Comparison of ENCODE assay signal across 2 cellular contexts in the genomic region with DNA sequence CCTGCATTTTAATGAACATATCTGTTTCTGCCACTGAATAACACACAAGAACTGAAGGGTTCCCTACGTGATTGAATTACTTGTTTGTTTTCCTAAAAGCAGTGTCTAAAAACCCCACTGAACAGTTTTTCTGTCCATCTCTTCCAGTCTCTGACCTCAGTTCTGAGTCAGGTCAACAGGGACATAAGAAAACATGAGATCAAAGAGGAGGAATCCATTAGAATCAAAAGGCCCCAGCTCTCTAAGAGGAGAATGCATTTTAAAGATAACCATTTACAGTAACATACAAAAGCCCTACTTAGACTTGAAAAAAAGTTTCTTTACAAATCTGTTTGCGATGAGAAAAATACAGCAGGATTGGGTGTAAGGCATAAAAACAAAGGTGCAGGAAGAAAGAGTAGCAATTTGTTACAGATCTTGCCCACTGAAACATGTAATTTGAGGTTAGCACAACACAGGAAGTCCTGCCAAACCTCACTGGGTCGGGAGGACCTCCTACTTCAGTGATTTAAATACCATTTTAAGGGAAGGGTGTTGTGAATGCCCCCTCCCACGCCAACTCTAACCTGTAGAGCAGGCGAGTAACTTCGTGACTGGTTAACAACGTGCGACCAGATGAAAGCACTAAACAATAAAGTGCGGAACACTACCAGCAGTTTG.
TF ChIP-seq lines count a peak whose summit lies in the region.

No MANE protein-coding gene starts in this region.

TF ChIP-seq in SK-N-SH, 30 proteins besides CTCF, POLR2A, EP300 and RAD21 (continued from another document):
- TF ChIP-seq, protein P1, sequence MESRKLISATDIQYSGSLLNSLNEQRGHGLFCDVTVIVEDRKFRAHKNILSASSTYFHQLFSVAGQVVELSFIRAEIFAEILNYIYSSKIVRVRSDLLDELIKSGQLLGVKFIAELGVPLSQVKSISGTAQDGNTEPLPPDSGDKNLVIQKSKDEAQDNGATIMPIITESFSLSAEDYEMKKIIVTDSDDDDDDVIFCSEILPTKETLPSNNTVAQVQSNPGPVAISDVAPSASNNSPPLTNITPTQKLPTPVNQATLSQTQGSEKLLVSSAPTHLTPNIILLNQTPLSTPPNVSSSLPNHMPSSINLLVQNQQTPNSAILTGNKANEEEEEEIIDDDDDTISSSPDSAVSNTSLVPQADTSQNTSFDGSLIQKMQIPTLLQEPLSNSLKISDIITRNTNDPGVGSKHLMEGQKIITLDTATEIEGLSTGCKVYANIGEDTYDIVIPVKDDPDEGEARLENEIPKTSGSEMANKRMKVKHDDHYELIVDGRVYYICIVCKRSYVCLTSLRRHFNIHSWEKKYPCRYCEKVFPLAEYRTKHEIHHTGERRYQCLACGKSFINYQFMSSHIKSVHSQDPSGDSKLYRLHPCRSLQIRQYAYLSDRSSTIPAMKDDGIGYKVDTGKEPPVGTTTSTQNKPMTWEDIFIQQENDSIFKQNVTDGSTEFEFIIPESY (IDR thresholded peaks at IDR 0.05; ENCODE audit: borderline replicate concordance, low read depth) = no peak
- TF ChIP-seq CHD2 (IDR thresholded peaks at IDR 0.05; ENCODE audit: low read length, partially characterized antibody) (no peak), RFX5 (IDR thresholded peaks at IDR 0.05; ENCODE audit: low read length) (no peak), NFIC (IDR thresholded peaks at IDR 0.05; ENCODE audit: borderline replicate concordance) (no peak)
- TF ChIP-seq, protein P2, sequence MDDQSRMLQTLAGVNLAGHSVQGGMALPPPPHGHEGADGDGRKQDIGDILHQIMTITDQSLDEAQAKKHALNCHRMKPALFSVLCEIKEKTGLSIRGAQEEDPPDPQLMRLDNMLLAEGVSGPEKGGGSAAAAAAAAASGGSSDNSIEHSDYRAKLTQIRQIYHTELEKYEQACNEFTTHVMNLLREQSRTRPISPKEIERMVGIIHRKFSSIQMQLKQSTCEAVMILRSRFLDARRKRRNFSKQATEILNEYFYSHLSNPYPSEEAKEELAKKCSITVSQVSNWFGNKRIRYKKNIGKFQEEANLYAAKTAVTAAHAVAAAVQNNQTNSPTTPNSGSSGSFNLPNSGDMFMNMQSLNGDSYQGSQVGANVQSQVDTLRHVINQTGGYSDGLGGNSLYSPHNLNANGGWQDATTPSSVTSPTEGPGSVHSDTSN (IDR thresholded peaks at IDR 0.05) = no peak
TF ChIP-seq in SK-N-SH: peak in this region for 0.

TF ChIP-seq in SK-N-SH treated with all-trans-retinoic acid at 6 μM for 48 hours, 23 proteins besides CTCF, POLR2A, EP300 and RAD21:
- TF ChIP-seq, protein P3, sequence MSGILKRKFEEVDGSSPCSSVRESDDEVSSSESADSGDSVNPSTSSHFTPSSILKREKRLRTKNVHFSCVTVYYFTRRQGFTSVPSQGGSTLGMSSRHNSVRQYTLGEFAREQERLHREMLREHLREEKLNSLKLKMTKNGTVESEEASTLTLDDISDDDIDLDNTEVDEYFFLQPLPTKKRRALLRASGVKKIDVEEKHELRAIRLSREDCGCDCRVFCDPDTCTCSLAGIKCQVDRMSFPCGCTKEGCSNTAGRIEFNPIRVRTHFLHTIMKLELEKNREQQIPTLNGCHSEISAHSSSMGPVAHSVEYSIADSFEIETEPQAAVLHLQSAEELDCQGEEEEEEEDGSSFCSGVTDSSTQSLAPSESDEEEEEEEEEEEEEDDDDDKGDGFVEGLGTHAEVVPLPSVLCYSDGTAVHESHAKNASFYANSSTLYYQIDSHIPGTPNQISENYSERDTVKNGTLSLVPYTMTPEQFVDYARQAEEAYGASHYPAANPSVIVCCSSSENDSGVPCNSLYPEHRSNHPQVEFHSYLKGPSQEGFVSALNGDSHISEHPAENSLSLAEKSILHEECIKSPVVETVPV (CRISPR knock-in tag; IDR thresholded peaks at IDR 0.05) = no peak
- TF ChIP-seq RARB (CRISPR knock-in tag; IDR thresholded peaks at IDR 0.05) = no peak
- no peak for TF ChIP-seq CSDC2 (CRISPR knock-in tag; IDR thresholded peaks at IDR 0.05)
- TF ChIP-seq PPARA (CRISPR knock-in tag; IDR thresholded peaks at IDR 0.05; ENCODE audit: borderline replicate concordance) = no peak
- no peak for TF ChIP-seq ZFP30 (CRISPR knock-in tag; IDR thresholded peaks at IDR 0.05)
- TF ChIP-seq ZC3H10 (CRISPR knock-in tag; IDR thresholded peaks at IDR 0.05) = no peak
- no peak for TF ChIP-seq TCF4 (CRISPR knock-in tag; IDR thresholded peaks at IDR 0.05; ENCODE audit: borderline replicate concordance)
